2 cellular contexts compared by ENCODE assay signal in the genomic region with DNA sequence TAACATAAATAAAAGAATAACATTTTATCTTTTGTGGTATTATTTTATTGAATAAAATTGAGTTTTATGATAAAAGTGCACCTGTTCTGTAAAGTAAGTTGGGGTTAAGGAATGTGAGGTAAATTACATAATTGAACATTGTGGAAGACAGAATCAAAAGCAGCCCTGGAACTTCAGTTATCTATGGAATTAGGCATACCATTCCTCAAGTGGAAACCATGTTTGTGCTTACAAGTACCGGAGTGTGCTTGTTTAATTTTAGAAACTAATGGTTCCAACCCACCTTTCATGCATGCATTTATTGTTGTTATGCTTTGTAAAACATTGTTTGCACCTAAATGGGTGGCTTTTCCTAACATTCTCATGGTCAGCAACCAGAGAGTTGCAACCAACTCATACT.
TF ChIP-seq lines count a peak whose summit lies in the region.

No MANE protein-coding gene starts in this region.

TF ChIP-seq in GM12891, 5 proteins besides CTCF, POLR2A, EP300 and RAD21:
- TF ChIP-seq SPI1 (IDR thresholded peaks at IDR 0.05; ENCODE audit: low read depth, low read length) (no peak), POLR2AphosphoS5 (IDR thresholded peaks at IDR 0.05; ENCODE audit: low read depth, low read length) (no peak), TAF1 (IDR thresholded peaks at IDR 0.05; ENCODE audit: low read depth, low read length) (no peak), PAX5 (IDR thresholded peaks at IDR 0.05; ENCODE audit: insufficient read depth, low read length, severe bottlenecking) (no peak), POU2F2 (IDR thresholded peaks at IDR 0.05; ENCODE audit: low read depth, low read length) (no peak)
TF ChIP-seq in GM12891: peak in this region for 0.

TF ChIP-seq in K562, 482 proteins besides CTCF, POLR2A, EP300 and RAD21:
- TF ChIP-seq BRF1 (IDR thresholded peaks at IDR 0.05; ENCODE audit: borderline replicate concordance, extremely low read depth, insufficient read length) (no peak), ZNF778 (CRISPR knock-in tag; IDR thresholded peaks at IDR 0.05) (no peak), MEIS2 (IDR thresholded peaks at IDR 0.05; ENCODE audit: partially characterized antibody) (no peak), ZNF57 (CRISPR knock-in tag; IDR thresholded peaks at IDR 0.05) (no peak)
- TF ChIP-seq, protein P1, sequence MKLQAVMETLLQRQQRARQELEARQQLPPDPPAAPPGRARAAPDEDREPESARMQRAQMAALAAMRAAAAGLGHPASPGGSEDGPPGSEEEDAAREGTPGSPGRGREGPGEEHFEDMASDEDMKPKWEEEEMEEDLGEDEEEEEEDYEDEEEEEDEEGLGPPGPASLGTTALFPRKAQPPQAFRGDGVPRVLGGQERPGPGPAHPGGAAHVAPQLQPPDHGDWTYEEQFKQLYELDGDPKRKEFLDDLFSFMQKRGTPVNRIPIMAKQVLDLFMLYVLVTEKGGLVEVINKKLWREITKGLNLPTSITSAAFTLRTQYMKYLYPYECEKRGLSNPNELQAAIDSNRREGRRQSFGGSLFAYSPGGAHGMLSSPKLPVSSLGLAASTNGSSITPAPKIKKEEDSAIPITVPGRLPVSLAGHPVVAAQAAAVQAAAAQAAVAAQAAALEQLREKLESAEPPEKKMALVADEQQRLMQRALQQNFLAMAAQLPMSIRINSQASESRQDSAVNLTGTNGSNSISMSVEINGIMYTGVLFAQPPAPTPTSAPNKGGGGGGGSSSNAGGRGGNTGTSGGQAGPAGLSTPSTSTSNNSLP (IDR thresholded peaks at IDR 0.05; ENCODE audit: borderline replicate concordance, low read depth, low read length), result no peak
TF ChIP-seq in K562: peak in this region for 0.
